In genomic region chr7:152902054-152902453, GRCh38 we compare ENCODE assay signal across 19 cellular contexts.
DNase-seq lines count a peak whose midpoint lies in the region; ATAC-seq, FAIRE-seq and TF ChIP-seq lines count a peak whose summit lies in the region.
"Had no signal": no experiment of that assay in that cellular context is flagged by ENCODE, and none has a peak within 500 bp of the region (broad histone marks: within the 10 kb centered on the region; RNA-seq: fewer than 3 reads in every experiment).

No MANE protein-coding gene starts in this region.

- H3K4me3 ChIP-seq in kidney (ENCODE audit: low read length in 2 of 2) (no peak overlapping the region), neural progenitor cell (no peak overlapping the region), suprapubic skin (no peak overlapping the region)
- H3K4me3 ChIP-seq: HAP-1, MG63 had no signal

- no peaks in the 10 kb centered on the region for H3K9me3 ChIP-seq in kidney (ENCODE audit: control insufficient read depth in 1 of 2, low read length in 2 of 2)
- H3K9me3 ChIP-seq in neural progenitor cell (ENCODE audit: low read depth): no peaks in the 10 kb centered on the region
- H3K9me3 ChIP-seq in suprapubic skin: no peaks in the 10 kb centered on the region
- H3K9me3 ChIP-seq: HAP-1, MG63 had no signal

- H3K4me1 Mint-ChIP-seq in neural progenitor cell: peaks cover 14% of the 10 kb centered on the region
- H3K4me1 Mint-ChIP-seq: CD8-positive, alpha-beta memory T cell had no signal

- peak overlapping the region; percentile 68 for H2AFZ ChIP-seq in neural progenitor cell (replicated peaks)

- H3K36me3 ChIP-seq in kidney (ENCODE audit: control insufficient read depth in 1 of 2, insufficient read depth in 2 of 2, low read length in 2 of 2) (no peaks in the 10 kb centered on the region), neural progenitor cell (no peaks in the 10 kb centered on the region), suprapubic skin (no peaks in the 10 kb centered on the region)
- H3K36me3 ChIP-seq: HAP-1, MG63 had no signal

- H3F3A ChIP-seq in neural progenitor cell (ENCODE audit: low read depth): no peaks in the 10 kb centered on the region

- H3K27me3 ChIP-seq in neural progenitor cell (no peaks in the 10 kb centered on the region), suprapubic skin (no peaks in the 10 kb centered on the region)
- H3K27me3 ChIP-seq: MG63 had no signal

- H3K4me3 Mint-ChIP-seq in neural progenitor cell: no peak overlapping the region
- H3K4me3 Mint-ChIP-seq: CD8-positive, alpha-beta memory T cell had no signal

- no peak for TF ChIP-seq POLR2A in suprapubic skin (IDR thresholded peaks at IDR 0.05)

- H3K9ac ChIP-seq in kidney (ENCODE audit: low read length in 2 of 2): peak overlapping the region in 1 of 2 donors; percentile 4
- H3K9ac ChIP-seq in neural progenitor cell: no peak overlapping the region

- no peaks in the 10 kb centered on the region for H3K9me3 Mint-ChIP-seq in neural progenitor cell
- H3K9me3 Mint-ChIP-seq: CD8-positive, alpha-beta memory T cell had no signal

- H3K27me3 Mint-ChIP-seq in neural progenitor cell (ENCODE audit: insufficient read depth, low read depth): no peaks in the 10 kb centered on the region
- H3K27me3 Mint-ChIP-seq: CD8-positive, alpha-beta memory T cell had no signal

- no peak for ATAC-seq in GM18498 (IDR thresholded peaks at IDR 0.05; ENCODE audit: unreplicated experiment)
- no peak for ATAC-seq in GM19397 (IDR thresholded peaks at IDR 0.05; ENCODE audit: unreplicated experiment)

- DNase-seq in NCI-H69 (lab: John Stamatoyannopoulos, UW) (peak; percentile 36), kidney (no peak), neural progenitor cell (ENCODE audit: low spot score) (no peak), suprapubic skin (ENCODE audit: low spot score in 2 of 2) (no peak)
- DNase-seq in activated naive CD4-positive, alpha-beta T cell treated with Interleukin-2 at 50 U/mL for 16 hours: no peak
- DNase-seq: C1 segment of cervical spinal cord; CD8-positive, alpha-beta memory T cell; Kasumi-1; MG63; NCI-H1092; NCI-H1436 treated with DMSO at 0.1 percent for 48 hours; NCI-H2029; NCI-H748 treated with DMSO at 0.1 percent for 48 hours; OCI-M1; Right ventricle myocardium superior had no signal

- TF ChIP-seq CTCF in kidney (IDR thresholded peaks at IDR 0.05; ENCODE audit: borderline replicate concordance, extremely low read depth, insufficient read depth): no peak
- TF ChIP-seq CTCF in neural progenitor cell (IDR thresholded peaks at IDR 0.05): no peak
- no peak for TF ChIP-seq CTCF in suprapubic skin (IDR thresholded peaks at IDR 0.05)

- H3K27ac ChIP-seq in kidney (ENCODE audit: low read depth in 2 of 2, low read length in 2 of 2) (peak overlapping the region; percentile 81 to 87), neural progenitor cell (no peak overlapping the region), suprapubic skin (peak overlapping the region; percentile 22)

- H3K4me2 ChIP-seq in neural progenitor cell: no peak overlapping the region

- WGBS in suprapubic skin: 6% methylated on average over 4 of the region's 6 CpGs

- H3K4me1 ChIP-seq in kidney (ENCODE audit: control insufficient read depth in 1 of 2, insufficient read depth in 1 of 2, low read depth in 1 of 2, low read length in 2 of 2) (peaks cover 4 to 16% of the 10 kb centered on the region in 2 donors), neural progenitor cell (no peaks in the 10 kb centered on the region), suprapubic skin (peaks cover 8% of the 10 kb centered on the region)
- H3K4me1 ChIP-seq: HAP-1 had no signal

- FAIRE-seq in kidney (lab: Jason Lieb, UNC): no peak
- FAIRE-seq: D721Med had no signal

- TF ChIP-seq EP300 in suprapubic skin (IDR thresholded peaks at IDR 0.05): no peak

- peak overlapping the region; percentile 79 for H3K27ac Mint-ChIP-seq in neural progenitor cell

- H3K79me2 ChIP-seq in neural progenitor cell (ENCODE audit: low read depth): no peaks in the 10 kb centered on the region

- intact Hi-C loops in kidney (cut with DNase I): no loop called here

- no peaks in the 10 kb centered on the region for H4K20me1 ChIP-seq in neural progenitor cell (ENCODE audit: low read depth)

- no peaks in the 10 kb centered on the region for H3K36me3 Mint-ChIP-seq in neural progenitor cell
